In genomic region chr11:114348200-114349191, GRCh38 we compare ENCODE assay signal across 8 cellular contexts. TPM values are rescaled to one million over a fixed set of nuclear protein-coding genes. Genes with fewer than 3 reads are reported as not detected.
DNase-seq lines count a peak whose midpoint lies in the region; ATAC-seq and TF ChIP-seq lines count a peak whose summit lies in the region.

No MANE protein-coding gene starts in this region.

- H3K4me3 ChIP-seq in GM12875 (ENCODE audit: low read depth, low read length), result no peak overlapping the region
- no peak overlapping the region for H3K4me3 ChIP-seq in ascending aorta
- H3K4me3 ChIP-seq in right atrium auricular region, result no peak overlapping the region
- H3K4me3 ChIP-seq in skeletal muscle cell (ENCODE audit: low read depth, low read length), result no peak overlapping the region

- DNase-seq in AG08395 (ENCODE audit: low spot score), result peak; percentile 36
- DNase-seq in NCI-H82 (lab: John Stamatoyannopoulos, UW), result peak; percentile 72
- no peak for DNase-seq in ascending aorta (ENCODE audit: low spot score in 2 of 2)
- no peak for DNase-seq in right atrium auricular region (ENCODE audit: low spot score)
- peak; percentile 22 for DNase-seq in skeletal muscle cell (ENCODE audit: low read depth)
- DNase-seq in T-helper 9 cell, result no peak

- no peak for ATAC-seq in GM21447 (IDR thresholded peaks at IDR 0.05; ENCODE audit: unreplicated experiment)

- TF ChIP-seq CTCF in GM12875 (IDR thresholded peaks at IDR 0.05; ENCODE audit: borderline replicate concordance, insufficient read depth, low read depth, low read length) (peak; percentile 22; the same call in 1 of the 2 replicates), ascending aorta (IDR thresholded peaks at IDR 0.05) (peak; percentile 16 to 54 (median 38)), right atrium auricular region (IDR thresholded peaks at IDR 0.05) (peak; percentile 47 to 71)

- H3K9me3 ChIP-seq in ascending aorta (no peaks in the 10 kb centered on the region), right atrium auricular region (no peaks in the 10 kb centered on the region)

- H3K4me1 ChIP-seq in ascending aorta, result no peaks in the 10 kb centered on the region
- no peaks in the 10 kb centered on the region for H3K4me1 ChIP-seq in right atrium auricular region

- intact Hi-C loops in ascending aorta (cut with DNase I), result no loop called here

- H3K27ac ChIP-seq in ascending aorta, result no peak overlapping the region
- no peak overlapping the region for H3K27ac ChIP-seq in right atrium auricular region

- H3K27me3 ChIP-seq in ascending aorta (no peaks in the 10 kb centered on the region), right atrium auricular region (no peaks in the 10 kb centered on the region)

- H3K36me3 ChIP-seq in ascending aorta, result no peaks in the 10 kb centered on the region
- H3K36me3 ChIP-seq in right atrium auricular region, result no peaks in the 10 kb centered on the region

RNA-seq across cellular contexts. Expression of gene C11orf71, which starts 51.8 kb away (rescaled TPM):
- 0.43 TPM for total RNA-seq in ascending aorta
- 10 to 100 TPM in 1 of 2 donors, 1 to 10 TPM in 1; 6.5 to 10.2 TPM for total RNA-seq in right atrium auricular region

RNA-seq across cellular contexts. Expression of gene RBM7, which starts 52.0 kb away (rescaled TPM):
- 3.2 TPM for total RNA-seq in ascending aorta
- total RNA-seq in right atrium auricular region, result 10 to 100 TPM; 12.1 to 13.2 TPM

RNA-seq across cellular contexts. Expression of gene NNMT, which starts 52.3 kb away (rescaled TPM):
- total RNA-seq in ascending aorta (1,040 TPM), right atrium auricular region (100 to 1,000 TPM in 1 of 2 donors, 10 to 100 TPM in 1; 83.7 to 240 TPM)

Comparison
In these comparisons a context has a peak if more than half of its experiments do, and no peak if none do; other contexts are left out.
1. DNase-seq: peak in AG08395 (single experiment), NCI-H82 (single experiment) and skeletal muscle cell (single experiment); none in ascending aorta (0 of 2), right atrium auricular region (single experiment) and T-helper 9 cell (single experiment).
2. Peak in every context shown above with its lines, with median percentiles within 50 percentile points of each other: CTCF ChIP-seq.